Comparison of ENCODE assay signal across 12 cellular contexts in the genomic region with DNA sequence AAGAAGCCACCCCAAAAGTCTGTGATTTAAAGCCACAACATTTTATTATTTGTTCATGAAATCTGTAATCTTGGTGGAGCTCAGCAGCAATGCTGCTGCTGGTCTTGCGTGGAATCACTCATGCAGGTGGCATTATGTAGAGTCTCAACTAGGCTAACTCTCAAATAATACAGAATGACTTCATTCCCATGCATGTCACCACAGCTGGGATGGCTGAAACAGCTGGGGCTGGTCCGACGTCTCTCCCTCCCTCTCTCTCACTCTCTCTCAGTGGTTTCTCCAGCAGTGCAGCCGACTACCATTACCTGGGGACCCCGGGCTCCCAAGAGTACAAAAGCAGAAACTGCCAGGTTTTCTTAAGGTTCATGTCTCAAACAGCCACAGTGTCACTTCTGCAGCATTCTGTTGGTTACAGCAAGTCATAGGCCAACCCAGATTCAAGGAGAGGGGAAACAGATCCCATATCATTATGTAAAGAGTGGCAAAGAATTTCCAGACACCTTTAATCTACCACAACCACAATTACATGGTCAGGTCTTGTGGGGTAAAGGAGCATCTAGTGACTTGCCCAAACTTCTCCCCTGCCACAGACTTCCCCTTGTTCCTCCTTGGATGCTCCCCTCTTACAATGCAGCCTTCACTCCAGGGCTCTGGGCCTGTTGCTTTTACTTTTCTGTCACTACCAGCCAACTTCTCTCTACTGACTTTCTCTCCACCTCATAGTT.
DNase-seq lines count a peak whose midpoint lies in the region; ATAC-seq and TF ChIP-seq lines count a peak whose summit lies in the region.
"Had no signal": no experiment of that assay in that cellular context is flagged by ENCODE, and none has a peak within 500 bp of the region (broad histone marks: within the 10 kb centered on the region; RNA-seq: fewer than 3 reads in every experiment).

No MANE protein-coding gene starts in this region.

- TF ChIP-seq CTCF in IMR-90 (conservative IDR thresholded peaks at IDR 0.05; ENCODE audit: low read depth, low read length), result no peak
- TF ChIP-seq CTCF in brain microvascular endothelial cell (IDR thresholded peaks at IDR 0.05; ENCODE audit: low read depth, low read length, missing control alignments), result no peak
- TF ChIP-seq CTCF in heart right ventricle (IDR thresholded peaks at IDR 0.05), result no peak
- TF ChIP-seq CTCF in smooth muscle cell (IDR thresholded peaks at IDR 0.05; ENCODE audit: borderline replicate concordance, insufficient read depth, poor library complexity, severe bottlenecking), result no peak

- dilution Hi-C loops in IMR-90 (cut with HindIII; ENCODE audit: low sequenced_read_pairs, unreplicated experiment), result no loop called here

- H3K23ac ChIP-seq in IMR-90 (ENCODE audit: low read depth, low read length), result peak overlapping the region; percentile 91

- peak overlapping the region; percentile 93 for H2AK5ac ChIP-seq in IMR-90 (ENCODE audit: low read depth, low read length)

- DNase-seq in IMR-90, result peak; percentile 75
- DNase-seq in brain microvascular endothelial cell, result peak; percentile 67
- no peak for DNase-seq in heart right ventricle
- DNase-seq in smooth muscle cell (lab: John Stamatoyannopoulos, UW; ENCODE audit: unreplicated experiment), result no peak
- no peak for DNase-seq in SK-N-DZ (ENCODE audit: low spot score)
- DNase-seq in SHP77 (lab: John Stamatoyannopoulos, UW), result no peak
- DNase-seq in NCI-H2081 treated with DMSO at 0.1 percent for 48 hours (lab: John Stamatoyannopoulos, UW), result no peak
- DNase-seq: activated CD8-positive, alpha-beta memory T cell treated with anti-CD3 and anti-CD28 coated beads for 24 hours; activated gamma-delta T cell treated with Interleukin-2 at 50 U/mL for 16 hours; COR-L47; NCI-H1105; NCI-H446 treated with DMSO at 0.1 percent for 48 hours had no signal

- H3K14ac ChIP-seq in IMR-90 (replicated peaks; ENCODE audit: low read depth, low read length), result peak overlapping the region; percentile 91

- H3K56ac ChIP-seq in IMR-90 (ENCODE audit: extremely low read depth, insufficient read depth, low read length), result peak overlapping the region; percentile 65

- H3K79me2 ChIP-seq in smooth muscle cell (ENCODE audit: low read depth), result no peaks in the 10 kb centered on the region

- H2AFZ ChIP-seq in IMR-90 (replicated peaks; ENCODE audit: low read length, poor library complexity) (no peak overlapping the region), smooth muscle cell (ENCODE audit: low read depth) (no peak overlapping the region)

- H3K9ac ChIP-seq in IMR-90 (ENCODE audit: low read depth, low read length) (peak overlapping the region; percentile 31; the same call in 1 of the 2 replicates), smooth muscle cell (ENCODE audit: low read depth) (peak overlapping the region; percentile 78)

- H4K91ac ChIP-seq in IMR-90 (ENCODE audit: insufficient read depth, low read depth, low read length), result peak overlapping the region; percentile 95

- intact Hi-C loops in IMR-90 (cut with micrococcal nuclease) (loop anchor here (1.0 to 5.0 kb wide), 2 partner anchors 28 to 40 kb away; no protein-coding TSS in a partner anchor), heart right ventricle (cut with DNase I) (no loop called here)

- no peak overlapping the region for H3K4me3 ChIP-seq in IMR-90 (ENCODE audit: insufficient read depth, low read depth, low read length)
- no peak overlapping the region for H3K4me3 ChIP-seq in brain microvascular endothelial cell (ENCODE audit: low read depth, low read length)
- H3K4me3 ChIP-seq in heart right ventricle, result no peak overlapping the region
- no peak overlapping the region for H3K4me3 ChIP-seq in smooth muscle cell

- H2BK20ac ChIP-seq in IMR-90 (ENCODE audit: low read depth, low read length), result peak overlapping the region; percentile 95

- H3K36me3 ChIP-seq in IMR-90 (ENCODE audit: control insufficient read depth, insufficient read depth, low read length), result no peaks in the 10 kb centered on the region
- no peaks in the 10 kb centered on the region for H3K36me3 ChIP-seq in brain microvascular endothelial cell (replicated peaks)
- no peaks in the 10 kb centered on the region for H3K36me3 ChIP-seq in heart right ventricle
- H3K36me3 ChIP-seq in smooth muscle cell (ENCODE audit: low read depth), result no peaks in the 10 kb centered on the region

- CTCF ChIA-PET in IMR-90 (lab: Yijun Ruan, JAX), result interaction anchor here (1.2 to 2.0 kb wide), 2 partner anchors 30 to 57 kb away, joined by 3 to 5 read pairs; no protein-coding TSS in a partner anchor

- peak; percentile 45 for TF ChIP-seq POLR2A in IMR-90 (IDR thresholded peaks at IDR 0.05; ENCODE audit: low read depth, low read length)

- no peaks in the 10 kb centered on the region for H3F3A ChIP-seq in smooth muscle cell (ENCODE audit: low read depth)

- in situ Hi-C loops in IMR-90 (cut with MboI; ENCODE audit: low sequenced_read_pairs) (no loop called here), brain microvascular endothelial cell (cut with HindIII; ENCODE audit: low pct_ligation_motif_present, low sequenced_read_pairs) (no loop called here)

- H2BK120ac ChIP-seq in IMR-90 (ENCODE audit: low read depth, low read length), result peak overlapping the region; percentile 94

- no peak for TF ChIP-seq RAD21 in IMR-90 (IDR thresholded peaks at IDR 0.05; ENCODE audit: low read length)

- H3K9me3 ChIP-seq in IMR-90 (ENCODE audit: control insufficient read depth, insufficient read depth, low read length), result peaks cover under 1% of the 10 kb centered on the region
- peaks cover 0 to 2% (median 0%) of the 10 kb centered on the region in 11 donors for H3K9me3 ChIP-seq in heart right ventricle
- H3K9me3 ChIP-seq in smooth muscle cell (replicated peaks; ENCODE audit: low read depth), result no peaks in the 10 kb centered on the region

- H4K20me1 ChIP-seq in IMR-90 (ENCODE audit: insufficient read depth, low read length) (no peaks in the 10 kb centered on the region), smooth muscle cell (ENCODE audit: low read depth) (no peaks in the 10 kb centered on the region)

- H4K8ac ChIP-seq in IMR-90 (ENCODE audit: low read depth in 2 of 2, low read length in 2 of 2), result peak overlapping the region; percentile 91 to 98

- ATAC-seq in IMR-90 (ENCODE audit: low read depth), result peak; percentile 25
- ATAC-seq in heart right ventricle, result peak in 6 of 8 donors; percentile 65 to 90 (median 73)

- peak overlapping the region; percentile 98 for H2BK5ac ChIP-seq in IMR-90 (ENCODE audit: low read depth, low read length, poor library complexity, severe bottlenecking)

- H3K27ac ChIP-seq in IMR-90 (ENCODE audit: insufficient read depth, low read length) (peak overlapping the region; percentile 78), brain microvascular endothelial cell (peak overlapping the region; percentile 98), heart right ventricle (peak overlapping the region in 9 of 10 donors; percentile 13 to 68 (median 44)), smooth muscle cell (ENCODE audit: low read depth) (peak overlapping the region; percentile 96)

- H3K4me1 ChIP-seq in IMR-90 (ENCODE audit: control insufficient read depth, insufficient read depth, low read length) (peaks cover 22% of the 10 kb centered on the region), heart right ventricle (peaks cover 0 to 6% (median 0%) of the 10 kb centered on the region in 9 donors), smooth muscle cell (ENCODE audit: low read depth) (peaks cover 7% of the 10 kb centered on the region)

- BruUV-seq in IMR-90 (replicated peaks; lab: Mats Ljungman, UMichigan), result TSS peak; percentile 88

- H3K18ac ChIP-seq in IMR-90 (ENCODE audit: low read depth, low read length), result peak overlapping the region; percentile 96

- H2AK9ac ChIP-seq in IMR-90 (replicated peaks; ENCODE audit: low read depth, low read length, poor library complexity), result peak overlapping the region; percentile 26

- WGBS in IMR-90 (ENCODE audit: extremely low coverage in 2 of 2, insufficient read length in 1 of 2), 2 experiments, result no CpG with 5 or more reads among the region's 5 CpGs
- WGBS in heart right ventricle, 2 donors, result 78 to 80% methylated on average over 5 of the region's 5 CpGs
- 41% methylated on average over 5 of the region's 5 CpGs for WGBS in smooth muscle cell (ENCODE audit: low lambda C conversion rate)

- POLR2A ChIA-PET in IMR-90 (lab: Charles Lee; ENCODE audit: unreplicated experiment), result interaction anchor here (0.6 kb wide), 1 partner anchor 29 kb away, joined by 3 read pairs; no protein-coding TSS in a partner anchor

- peak overlapping the region; percentile 99 for H2BK15ac ChIP-seq in IMR-90 (ENCODE audit: low read depth, low read length)

- H3K27me3 ChIP-seq in IMR-90 (ENCODE audit: control insufficient read depth, insufficient read depth, low read length), result no peaks in the 10 kb centered on the region
- no peaks in the 10 kb centered on the region for H3K27me3 ChIP-seq in brain microvascular endothelial cell (replicated peaks)
- peaks cover 0 to 5% (median 0%) of the 10 kb centered on the region in 7 donors for H3K27me3 ChIP-seq in heart right ventricle
- H3K27me3 ChIP-seq in smooth muscle cell (ENCODE audit: low read depth), result no peaks in the 10 kb centered on the region

- peaks cover 11% of the 10 kb centered on the region for H3K9me1 ChIP-seq in IMR-90 (ENCODE audit: insufficient read depth, low read length)

- H3K4me2 ChIP-seq in IMR-90 (ENCODE audit: low read depth, low read length) (peak overlapping the region; percentile 72), smooth muscle cell (peak overlapping the region; percentile 70)

- H3K79me1 ChIP-seq in IMR-90 (ENCODE audit: low read depth in 1 of 2, low read length in 2 of 2), result peaks cover 0 to 39% of the 10 kb centered on the region in 2 experiments; a peak in 2 of 4 replicates

- peak overlapping the region; percentile 94 for H4K5ac ChIP-seq in IMR-90 (ENCODE audit: low read depth, low read length)

- H3K4ac ChIP-seq in IMR-90 (ENCODE audit: low read depth, low read length), result peak overlapping the region; percentile 93

TF ChIP-seq in IMR-90, 13 proteins besides CTCF, POLR2A, EP300 and RAD21 (continues in another document):
- TF ChIP-seq, protein P1, sequence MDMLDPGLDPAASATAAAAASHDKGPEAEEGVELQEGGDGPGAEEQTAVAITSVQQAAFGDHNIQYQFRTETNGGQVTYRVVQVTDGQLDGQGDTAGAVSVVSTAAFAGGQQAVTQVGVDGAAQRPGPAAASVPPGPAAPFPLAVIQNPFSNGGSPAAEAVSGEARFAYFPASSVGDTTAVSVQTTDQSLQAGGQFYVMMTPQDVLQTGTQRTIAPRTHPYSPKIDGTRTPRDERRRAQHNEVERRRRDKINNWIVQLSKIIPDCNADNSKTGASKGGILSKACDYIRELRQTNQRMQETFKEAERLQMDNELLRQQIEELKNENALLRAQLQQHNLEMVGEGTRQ (IDR thresholded peaks at IDR 0.05; ENCODE audit: low read depth, low read length), result no peak

Comparison
In these comparisons a context has a peak if more than half of its experiments do, and no peak if none do; other contexts are left out.
1. DNase-seq: peak in IMR-90 (single experiment) and brain microvascular endothelial cell (single experiment); none in heart right ventricle (0 of 2), smooth muscle cell (single experiment), SK-N-DZ (single experiment), SHP77 (0 of 2) and NCI-H2081 treated with DMSO at 0.1 percent for 48 hours (single experiment).
2. H3K27ac ChIP-seq: peak in every context shown above with its lines; median percentile 98 in brain microvascular endothelial cell; 96 in smooth muscle cell; 78 in IMR-90; 44 in heart right ventricle.